Comparison of ENCODE assay signal across 20 cellular contexts in the genomic region with DNA sequence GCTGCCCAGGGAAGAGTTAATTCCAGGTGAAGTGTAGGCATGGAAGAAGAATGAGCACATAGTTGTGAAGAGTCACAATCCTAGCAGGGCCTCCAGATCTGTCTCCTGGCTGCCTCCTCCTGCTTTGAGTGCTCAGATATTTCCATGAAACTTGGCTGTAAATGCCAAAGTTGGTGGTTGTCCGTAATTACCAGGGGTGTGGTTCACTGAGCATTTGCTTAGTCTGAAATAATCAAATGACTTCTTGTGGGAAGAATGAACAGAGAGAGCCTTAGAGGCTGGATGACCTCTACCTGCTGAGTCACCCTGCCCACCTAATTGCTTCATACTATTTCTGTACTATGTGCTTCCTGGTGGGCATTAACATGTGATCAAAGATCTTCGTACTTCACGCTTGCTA. TPM values are rescaled to one million over a fixed set of nuclear protein-coding genes. Genes with fewer than 3 reads are reported as not detected.
DNase-seq lines count a peak whose midpoint lies in the region; ATAC-seq and TF ChIP-seq lines count a peak whose summit lies in the region.
"Had no signal": no experiment of that assay in that cellular context is flagged by ENCODE, and none has a peak within 500 bp of the region (broad histone marks: within the 10 kb centered on the region; RNA-seq: fewer than 3 reads in every experiment).

No MANE protein-coding gene starts in this region.

- BruUV-seq in HCT116 (replicated peaks; lab: Mats Ljungman, UMichigan) = no TSS peak

- no peak overlapping the region for H3K9ac ChIP-seq in HCT116 (ENCODE audit: low read length)
- H3K9ac ChIP-seq: BLaER1 had no signal

- TF ChIP-seq CTCF in HCT116 (IDR thresholded peaks at IDR 0.05 in 2 of 3, conservative IDR thresholded peaks at IDR 0.05 in 1 of 3; ENCODE audit: borderline replicate concordance in 1 of 3, insufficient read depth in 1 of 3, low read depth in 2 of 3, low read length in 2 of 3) = no peak
- no peak for TF ChIP-seq CTCF in heart right ventricle (IDR thresholded peaks at IDR 0.05)

- H3K4me3 ChIP-seq in HCT116 (replicated peaks in 1 of 2; ENCODE audit: low read depth in 1 of 2, low read length in 2 of 2) = no peak overlapping the region
- no peak overlapping the region for H3K4me3 ChIP-seq in heart right ventricle
- H3K4me3 ChIP-seq: BLaER1, GM12878, HAP-1, PC-9 had no signal

- 95 to 96% methylated on average over 3 of the region's 3 CpGs for WGBS in heart right ventricle, 2 donors

- TF ChIP-seq POLR2A in HCT116 (IDR thresholded peaks at IDR 0.05; ENCODE audit: borderline replicate concordance, extremely low read depth, insufficient read depth, insufficient read length) = no peak

- H3K36me3 ChIP-seq in HCT116 (ENCODE audit: control insufficient read depth in 1 of 2, insufficient read depth in 2 of 2, low read length in 2 of 2) = no peaks in the 10 kb centered on the region
- H3K36me3 ChIP-seq in heart right ventricle = no peaks in the 10 kb centered on the region
- H3K36me3 ChIP-seq: BLaER1, HAP-1 had no signal

- peaks cover 0 to 8% of the 10 kb centered on the region in 2 experiments; a peak in 1 of 4 replicates for H3K4me1 ChIP-seq in HCT116 (ENCODE audit: control insufficient read depth in 1 of 2, insufficient read depth in 2 of 2, low read length in 2 of 2)
- H3K4me1 ChIP-seq in heart right ventricle = peaks cover 0 to 13% (median 0%) of the 10 kb centered on the region in 9 donors
- H3K4me1 ChIP-seq: BLaER1, Caco-2, HAP-1 had no signal

- peak overlapping the region; percentile 18; the same call in 1 of the 2 replicates for H3K4me2 ChIP-seq in HCT116 (ENCODE audit: low read length)
- H3K4me2 ChIP-seq: BLaER1, PC-9 had no signal

- no peaks in the 10 kb centered on the region; a peak in 1 of 4 replicates for H3K9me3 ChIP-seq in HCT116 (ENCODE audit: control insufficient read depth in 1 of 2, insufficient read depth in 1 of 2, low read depth in 1 of 2, low read length in 2 of 2)
- H3K9me3 ChIP-seq in heart right ventricle = no peaks in the 10 kb centered on the region
- H3K9me3 ChIP-seq: BLaER1, Caco-2, HAP-1 had no signal

- H4K20me1 ChIP-seq in HCT116 (ENCODE audit: insufficient read depth) = no peaks in the 10 kb centered on the region
- H4K20me1 ChIP-seq: BLaER1 had no signal

- H3K27ac ChIP-seq in HCT116 (ENCODE audit: low read depth, low read length) (no peak overlapping the region), heart right ventricle (no peak overlapping the region)
- H3K27ac ChIP-seq: BLaER1, PC-9 had no signal

- H3K27me3 ChIP-seq in HCT116 (ENCODE audit: insufficient read depth, low read length) = no peaks in the 10 kb centered on the region
- H3K27me3 ChIP-seq in heart right ventricle = no peaks in the 10 kb centered on the region
- H3K27me3 ChIP-seq: BLaER1 had no signal

- H3K79me2 ChIP-seq in HCT116 (ENCODE audit: insufficient read depth, low read length) = no peaks in the 10 kb centered on the region

- POLR2A ChIA-PET in HCT116 (lab: Charles Lee) = no interaction called here

- RAD21 ChIA-PET in HCT116 (lab: Charles Lee; ENCODE audit: low non-redundant PET in 1 of 2, low total read pairs in 2 of 2, uncharacterized antibody in 2 of 2, unreplicated experiment in 2 of 2) = interaction anchor here in 1 of 2 experiments (0.5 kb wide), 1 partner anchor 34 kb away, joined by 3 read pairs; no protein-coding TSS in a partner anchor

- H2AFZ ChIP-seq in HCT116 (ENCODE audit: low read depth, low read length, poor library complexity, severe bottlenecking) = no peak overlapping the region
- H2AFZ ChIP-seq: PC-9 had no signal

- no peak for TF ChIP-seq RAD21 in HCT116 (IDR thresholded peaks at IDR 0.05; ENCODE audit: low read depth)

- DNase-seq in HCT116 (ENCODE audit: low read depth, low spot score) = no peak
- peak; percentile 34 for DNase-seq in amniotic epithelial cell (ENCODE audit: low read depth)
- DNase-seq in left colon = no peak
- DNase-seq in heart right ventricle = no peak
- no peak for DNase-seq in NCI-H1105 (lab: John Stamatoyannopoulos, UW)
- DNase-seq in NCI-H2029 (lab: John Stamatoyannopoulos, UW) = no peak
- DNase-seq in NCI-H226 = no peak
- DNase-seq: Caco-2; CD4-positive, alpha-beta T cell; DMS 273 treated with DMSO at 0.1 percent for 48 hours; DMS79 treated with DMSO at 0.1 percent for 48 hours; IMR-90; NCI-H1417 treated with DMSO at 0.1 percent for 48 hours; NCI-H187; NCI-H2107; PC-9 had no signal

- CTCF ChIA-PET in HCT116 (lab: Charles Lee) = no interaction called here

- ATAC-seq in HCT116 (no peak), left colon (peak; percentile 82), heart right ventricle (no peak)
- ATAC-seq: GM12878, SK-N-SH treated with all-trans-retinoic acid at 6 μM for 48 hours had no signal

- H3K9me2 ChIP-seq in HCT116 (ENCODE audit: insufficient read depth) = no peaks in the 10 kb centered on the region

- intact Hi-C loops in HCT116 (cut with micrococcal nuclease) = no loop called here
- intact Hi-C loops in left colon (cut with DNase I, micrococcal nuclease) = no loop called here
- intact Hi-C loops in heart right ventricle (cut with DNase I) = no loop called here

TF ChIP-seq in HCT116, 20 proteins besides CTCF, POLR2A, EP300 and RAD21:
- TF ChIP-seq TCF7L2 (IDR thresholded peaks at IDR 0.05; ENCODE audit: borderline replicate concordance, extremely low read depth, insufficient read depth, insufficient read length) = no peak
- TF ChIP-seq ATF3 (IDR thresholded peaks at IDR 0.05) = no peak
- TF ChIP-seq ZNF274 (IDR thresholded peaks at IDR 0.05; ENCODE audit: low read depth, low read length) = no peak
- TF ChIP-seq, protein P1, sequence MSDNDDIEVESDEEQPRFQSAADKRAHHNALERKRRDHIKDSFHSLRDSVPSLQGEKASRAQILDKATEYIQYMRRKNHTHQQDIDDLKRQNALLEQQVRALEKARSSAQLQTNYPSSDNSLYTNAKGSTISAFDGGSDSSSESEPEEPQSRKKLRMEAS (IDR thresholded peaks at IDR 0.05) = no peak
- no peak for TF ChIP-seq FOSL1 (IDR thresholded peaks at IDR 0.05; ENCODE audit: low read depth)
- TF ChIP-seq, protein P2, sequence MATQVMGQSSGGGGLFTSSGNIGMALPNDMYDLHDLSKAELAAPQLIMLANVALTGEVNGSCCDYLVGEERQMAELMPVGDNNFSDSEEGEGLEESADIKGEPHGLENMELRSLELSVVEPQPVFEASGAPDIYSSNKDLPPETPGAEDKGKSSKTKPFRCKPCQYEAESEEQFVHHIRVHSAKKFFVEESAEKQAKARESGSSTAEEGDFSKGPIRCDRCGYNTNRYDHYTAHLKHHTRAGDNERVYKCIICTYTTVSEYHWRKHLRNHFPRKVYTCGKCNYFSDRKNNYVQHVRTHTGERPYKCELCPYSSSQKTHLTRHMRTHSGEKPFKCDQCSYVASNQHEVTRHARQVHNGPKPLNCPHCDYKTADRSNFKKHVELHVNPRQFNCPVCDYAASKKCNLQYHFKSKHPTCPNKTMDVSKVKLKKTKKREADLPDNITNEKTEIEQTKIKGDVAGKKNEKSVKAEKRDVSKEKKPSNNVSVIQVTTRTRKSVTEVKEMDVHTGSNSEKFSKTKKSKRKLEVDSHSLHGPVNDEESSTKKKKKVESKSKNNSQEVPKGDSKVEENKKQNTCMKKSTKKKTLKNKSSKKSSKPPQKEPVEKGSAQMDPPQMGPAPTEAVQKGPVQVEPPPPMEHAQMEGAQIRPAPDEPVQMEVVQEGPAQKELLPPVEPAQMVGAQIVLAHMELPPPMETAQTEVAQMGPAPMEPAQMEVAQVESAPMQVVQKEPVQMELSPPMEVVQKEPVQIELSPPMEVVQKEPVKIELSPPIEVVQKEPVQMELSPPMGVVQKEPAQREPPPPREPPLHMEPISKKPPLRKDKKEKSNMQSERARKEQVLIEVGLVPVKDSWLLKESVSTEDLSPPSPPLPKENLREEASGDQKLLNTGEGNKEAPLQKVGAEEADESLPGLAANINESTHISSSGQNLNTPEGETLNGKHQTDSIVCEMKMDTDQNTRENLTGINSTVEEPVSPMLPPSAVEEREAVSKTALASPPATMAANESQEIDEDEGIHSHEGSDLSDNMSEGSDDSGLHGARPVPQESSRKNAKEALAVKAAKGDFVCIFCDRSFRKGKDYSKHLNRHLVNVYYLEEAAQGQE (IDR thresholded peaks at IDR 0.05; ENCODE audit: low read depth) = no peak
- TF ChIP-seq SP1 (IDR thresholded peaks at IDR 0.05; ENCODE audit: low read depth) = no peak
- no peak for TF ChIP-seq ELF1 (IDR thresholded peaks at IDR 0.05; ENCODE audit: borderline replicate concordance, low read depth)
- TF ChIP-seq CEBPB (IDR thresholded peaks at IDR 0.05; ENCODE audit: low read depth) = no peak

RNA-seq across cellular contexts. Expression of gene APIP, which starts 50.9 kb away (rescaled TPM):
- total RNA-seq in HCT116 (2021; ENCODE audit: unreplicated experiment) (41.2 TPM), left colon (100 to 1,000 TPM in 1 of 2 donors, 10 to 100 TPM in 1; 26.4 to 100 TPM), heart right ventricle (10 to 100 TPM; 22.8 to 34.9 (median 31.1) TPM)
- polyA plus RNA-seq in HCT116 (2012) = 13.6 and 20.5 TPM in 2 replicates
- 10 to 100 TPM; 17.2 to 21.3 TPM for polyA plus RNA-seq in heart right ventricle

RNA-seq across cellular contexts. Expression of gene PDHX, which starts 51.2 kb away (rescaled TPM):
- total RNA-seq in HCT116 (2021; ENCODE audit: unreplicated experiment) = 36.6 TPM
- 14.7 and 19.1 TPM in 2 replicates for polyA plus RNA-seq in HCT116 (2012)
- total RNA-seq in left colon = 10 to 100 TPM; 41.6 to 51.8 TPM
- 100 to 1,000 TPM; 108 to 203 (median 177) TPM for total RNA-seq in heart right ventricle
- polyA plus RNA-seq in heart right ventricle = 10 to 100 TPM; 52.7 to 58.4 TPM
